In genomic region chr11:23727821-23728220, GRCh38 we compare ENCODE assay signal across 19 cellular contexts.
DNase-seq lines count a peak whose midpoint lies in the region; ATAC-seq, FAIRE-seq and TF ChIP-seq lines count a peak whose summit lies in the region.
"Had no signal": no experiment of that assay in that cellular context is flagged by ENCODE, and none has a peak within 500 bp of the region (broad histone marks: within the 10 kb centered on the region; RNA-seq: fewer than 3 reads in every experiment).

No MANE protein-coding gene starts in this region.

- H3K4me2 ChIP-seq in HCT116 (ENCODE audit: low read length) (no peak overlapping the region), Karpas-422 (ENCODE audit: low read depth, low read length, poor library complexity, severe bottlenecking) (no peak overlapping the region)
- H3K4me2 ChIP-seq: KMS-11, PC-9 had no signal

- H3K27ac ChIP-seq in HCT116 (ENCODE audit: low read depth, low read length) (no peak overlapping the region), Karpas-422 (ENCODE audit: low read length) (no peak overlapping the region), left lung (no peak overlapping the region)
- H3K27ac ChIP-seq: gastrocnemius medialis, KMS-11, PC-9 had no signal

- no peaks in the 10 kb centered on the region for H3K27me3 ChIP-seq in HCT116 (ENCODE audit: insufficient read depth, low read length)
- H3K27me3 ChIP-seq in adipocyte (replicated peaks; ENCODE audit: control insufficient read depth, insufficient read depth, low read length), result no peaks in the 10 kb centered on the region
- H3K27me3 ChIP-seq in Karpas-422 (ENCODE audit: low read length), result no peaks in the 10 kb centered on the region
- H3K27me3 ChIP-seq in left lung, result no peaks in the 10 kb centered on the region
- H3K27me3 ChIP-seq: gastrocnemius medialis had no signal

- no peak for TF ChIP-seq POLR2A in HCT116 (IDR thresholded peaks at IDR 0.05; ENCODE audit: borderline replicate concordance, extremely low read depth, insufficient read depth, insufficient read length)

- H3K9me2 ChIP-seq in HCT116 (ENCODE audit: insufficient read depth) (no peaks in the 10 kb centered on the region), Karpas-422 (replicated peaks; ENCODE audit: insufficient read depth, low read length) (no peaks in the 10 kb centered on the region)

- H3K4me1 ChIP-seq in HCT116 (ENCODE audit: control insufficient read depth in 1 of 2, insufficient read depth in 2 of 2, low read length in 2 of 2), result no peaks in the 10 kb centered on the region
- H3K4me1 ChIP-seq in adipocyte (ENCODE audit: control insufficient read depth, insufficient read depth, low read length), result no peaks in the 10 kb centered on the region
- H3K4me1 ChIP-seq in Karpas-422 (ENCODE audit: low read length), result no peaks in the 10 kb centered on the region
- no peaks in the 10 kb centered on the region for H3K4me1 ChIP-seq in left lung
- H3K4me1 ChIP-seq: gastrocnemius medialis had no signal

- CTCF ChIA-PET in HCT116 (lab: Charles Lee), result no interaction called here

- TF ChIP-seq CTCF in HCT116 (IDR thresholded peaks at IDR 0.05 in 2 of 3, conservative IDR thresholded peaks at IDR 0.05 in 1 of 3; ENCODE audit: borderline replicate concordance in 1 of 3, insufficient read depth in 1 of 3, low read depth in 2 of 3, low read length in 2 of 3), result no peak
- no peak for TF ChIP-seq CTCF in left lung (IDR thresholded peaks at IDR 0.05)

- no peak overlapping the region for H2AFZ ChIP-seq in HCT116 (ENCODE audit: low read depth, low read length, poor library complexity, severe bottlenecking)
- no peak overlapping the region for H2AFZ ChIP-seq in Karpas-422 (ENCODE audit: low read length)
- H2AFZ ChIP-seq: PC-9 had no signal

- TF ChIP-seq RAD21 in HCT116 (IDR thresholded peaks at IDR 0.05; ENCODE audit: low read depth), result no peak

- H3K9me3 ChIP-seq in HCT116 (ENCODE audit: control insufficient read depth in 1 of 2, insufficient read depth in 1 of 2, low read depth in 1 of 2, low read length in 2 of 2), result peaks cover 6 to 14% of the 10 kb centered on the region in 2 experiments; a peak in 2 of 4 replicates
- peaks cover 5% of the 10 kb centered on the region for H3K9me3 ChIP-seq in adipocyte (ENCODE audit: control insufficient read depth, low read length)
- H3K9me3 ChIP-seq in Karpas-422 (ENCODE audit: low read length), result peaks cover 20% of the 10 kb centered on the region
- peaks cover 0 to 20% of the 10 kb centered on the region in 2 donors for H3K9me3 ChIP-seq in left lung
- H3K9me3 ChIP-seq: gastrocnemius medialis had no signal

- peak; percentile 17 for DNase-seq in A172 (ENCODE audit: low spot score)
- DNase-seq in HCT116 (ENCODE audit: low read depth, low spot score), result no peak
- peak; percentile 84 for DNase-seq in adipocyte (ENCODE audit: low read depth)
- peak; percentile 18 for DNase-seq in glomerular visceral epithelial cell (ENCODE audit: extremely low spot score)
- no peak for DNase-seq in Karpas-422
- no peak for DNase-seq in left lung
- DNase-seq in RCC 7860 (ENCODE audit: low spot score), result no peak
- DNase-seq: activated CD8-positive, alpha-beta T cell treated with anti-CD3 and anti-CD28 coated beads, Interleukin-2, amount 10 ng/mL, durations not matched to agents 7 days and 5 days; activated gamma-delta T cell; AML-193; DMS79; gastrocnemius medialis; left cardiac atrium; stimulated activated CD8-positive, alpha-beta memory T cell treated with anti-CD3 and anti-CD28 coated beads, Interleukin-4, amount 100 ng/mL, for 48 hours; T1000 had no signal

- no peak for FAIRE-seq in RCC 7860 (lab: Jason Lieb, UNC)
- FAIRE-seq: colon had no signal

- H3K4me3 ChIP-seq in HCT116 (replicated peaks in 1 of 2; ENCODE audit: low read depth in 1 of 2, low read length in 2 of 2) (no peak overlapping the region), adipocyte (ENCODE audit: low read length) (no peak overlapping the region), Karpas-422 (ENCODE audit: low read length) (no peak overlapping the region), left lung (no peak overlapping the region)
- H3K4me3 ChIP-seq: gastrocnemius medialis, PC-9 had no signal

- intact Hi-C loops in HCT116 (cut with micrococcal nuclease) (no loop called here), left lung (cut with DNase I) (no loop called here)

- no peaks in the 10 kb centered on the region for H3K79me2 ChIP-seq in HCT116 (ENCODE audit: insufficient read depth, low read length)
- no peaks in the 10 kb centered on the region for H3K79me2 ChIP-seq in Karpas-422 (ENCODE audit: low read length)

- H3K36me3 ChIP-seq in HCT116 (ENCODE audit: control insufficient read depth in 1 of 2, insufficient read depth in 2 of 2, low read length in 2 of 2) (no peaks in the 10 kb centered on the region), adipocyte (ENCODE audit: control insufficient read depth, insufficient read depth, low read length, severe bottlenecking) (no peaks in the 10 kb centered on the region), Karpas-422 (ENCODE audit: insufficient read depth, low read length) (no peaks in the 10 kb centered on the region), left lung (no peaks in the 10 kb centered on the region)
- H3K36me3 ChIP-seq: gastrocnemius medialis had no signal

- RAD21 ChIA-PET in HCT116 (lab: Charles Lee; ENCODE audit: low non-redundant PET in 1 of 2, low total read pairs in 2 of 2, uncharacterized antibody in 2 of 2, unreplicated experiment in 2 of 2), result no interaction called here

- BruUV-seq in HCT116 (replicated peaks; lab: Mats Ljungman, UMichigan), result no TSS peak

- ATAC-seq in HCT116, result no peak
- ATAC-seq in left lung, result no peak
- ATAC-seq in GM21723 (IDR thresholded peaks at IDR 0.05; ENCODE audit: unreplicated experiment), result no peak
- ATAC-seq: activated CD8-positive, alpha-beta T cell treated with anti-CD3 and anti-CD28 coated beads, Interleukin-2, amount 10 ng/mL, durations not matched to agents 7 days and 5 days; gastrocnemius medialis; left cardiac atrium had no signal

- no peak overlapping the region for H3K9ac ChIP-seq in HCT116 (ENCODE audit: low read length)
- H3K9ac ChIP-seq in adipocyte (ENCODE audit: low read length), result no peak overlapping the region
- no peak overlapping the region for H3K9ac ChIP-seq in Karpas-422 (ENCODE audit: low read length)
- H3K9ac ChIP-seq: KMS-11 had no signal

- H4K20me1 ChIP-seq in HCT116 (ENCODE audit: insufficient read depth) (no peaks in the 10 kb centered on the region; the same call in 1 of the 2 replicates), Karpas-422 (ENCODE audit: insufficient read depth, low read depth, low read length) (no peaks in the 10 kb centered on the region)

- POLR2A ChIA-PET in HCT116 (lab: Charles Lee), result no interaction called here

TF ChIP-seq in HCT116, 20 proteins besides CTCF, POLR2A, EP300 and RAD21:
- TF ChIP-seq FOSL1 (IDR thresholded peaks at IDR 0.05; ENCODE audit: low read depth), result no peak
- TF ChIP-seq TCF7L2 (IDR thresholded peaks at IDR 0.05; ENCODE audit: borderline replicate concordance, extremely low read depth, insufficient read depth, insufficient read length), result peak; percentile 8

Comparison
In these comparisons a context has a peak if more than half of its experiments do, and no peak if none do; other contexts are left out.
1. DNase-seq: peak in A172 (single experiment), adipocyte (single experiment) and glomerular visceral epithelial cell (single experiment); none in HCT116 (single experiment), Karpas-422 (single experiment), left lung (0 of 2) and RCC 7860 (single experiment).